In the genomic region with DNA sequence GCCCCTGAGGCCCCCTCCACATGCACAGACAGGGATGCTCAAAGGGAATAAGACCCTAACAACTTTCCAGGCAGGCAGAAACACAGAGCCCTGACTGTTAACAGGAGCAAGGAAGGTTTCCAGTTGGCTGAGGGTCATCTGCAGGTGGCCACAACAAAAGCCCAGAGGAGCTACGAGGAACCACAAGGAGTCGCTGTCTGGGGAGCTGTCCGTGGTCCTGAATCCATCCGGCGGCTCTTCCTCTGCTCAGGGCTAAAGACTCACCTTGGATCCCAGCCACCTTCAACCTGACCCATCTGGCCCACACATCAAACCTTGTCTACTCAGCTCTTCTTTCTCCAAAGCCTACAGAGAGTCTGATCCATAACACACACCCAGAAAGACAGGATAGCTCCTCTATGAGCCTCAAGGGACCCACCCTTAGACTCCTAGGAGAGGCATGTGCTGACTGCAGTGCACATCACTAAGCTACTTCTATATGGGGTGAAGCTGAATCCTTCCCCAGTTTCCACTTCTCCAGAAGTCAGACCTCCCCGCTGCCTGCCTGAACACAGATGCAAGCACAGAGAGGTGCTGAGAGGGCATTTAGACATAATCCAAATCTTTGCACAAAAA, we compare ENCODE assay signal across 1 cellular context.
TF ChIP-seq lines count a peak whose summit lies in the region.

No MANE protein-coding gene starts in this region.

TF ChIP-seq in A549, 52 proteins besides CTCF, POLR2A, EP300 and RAD21 (continued from another document):
- TF ChIP-seq SMC3 (IDR thresholded peaks at IDR 0.05) (peak; percentile 59), RCOR1 (IDR thresholded peaks at IDR 0.05; ENCODE audit: low read depth, low read length) (no peak), E2F6 (IDR thresholded peaks at IDR 0.05; ENCODE audit: borderline replicate concordance, low read depth) (no peak), RARB (CRISPR knock-in tag; IDR thresholded peaks at IDR 0.05) (no peak), CEBPB (IDR thresholded peaks at IDR 0.05) (no peak), FOSL2 (IDR thresholded peaks at IDR 0.05) (no peak), FOSL2 (CRISPR knock-in tag; IDR thresholded peaks at IDR 0.05) (no peak), HOXB5 (CRISPR knock-in tag; IDR thresholded peaks at IDR 0.05) (peak; percentile 79; the same call in 1 of the 2 replicates), FOXS1 (CRISPR knock-in tag; IDR thresholded peaks at IDR 0.05) (0 out of 2 replicates have a peak, but pooled peaks have one; percentile 49), FOSB (CRISPR knock-in tag; IDR thresholded peaks at IDR 0.05) (no peak), RFX5 (IDR thresholded peaks at IDR 0.05) (no peak), GATA3 (IDR thresholded peaks at IDR 0.05; ENCODE audit: borderline replicate concordance) (no peak), HOXB13 (CRISPR knock-in tag; IDR thresholded peaks at IDR 0.05; ENCODE audit: low read depth) (peak; percentile 80), CBX2 (IDR thresholded peaks at IDR 0.05; ENCODE audit: borderline replicate concordance, low read depth) (no peak), EHF (CRISPR knock-in tag; IDR thresholded peaks at IDR 0.05) (no peak), POLR2AphosphoS2 (conservative IDR thresholded peaks at IDR 0.05; ENCODE audit: low read length) (no peak), ESRRA (IDR thresholded peaks at IDR 0.05; ENCODE audit: borderline replicate concordance, low read length) (no peak), ZNF302 (CRISPR knock-in tag; IDR thresholded peaks at IDR 0.05) (no peak), HOXA7 (CRISPR knock-in tag; IDR thresholded peaks at IDR 0.05) (no peak), BHLHE40 (IDR thresholded peaks at IDR 0.05; ENCODE audit: low read depth, low read length) (no peak), NR3C1 (IDR thresholded peaks at IDR 0.05) (no peak)
- TF ChIP-seq, protein P1, sequence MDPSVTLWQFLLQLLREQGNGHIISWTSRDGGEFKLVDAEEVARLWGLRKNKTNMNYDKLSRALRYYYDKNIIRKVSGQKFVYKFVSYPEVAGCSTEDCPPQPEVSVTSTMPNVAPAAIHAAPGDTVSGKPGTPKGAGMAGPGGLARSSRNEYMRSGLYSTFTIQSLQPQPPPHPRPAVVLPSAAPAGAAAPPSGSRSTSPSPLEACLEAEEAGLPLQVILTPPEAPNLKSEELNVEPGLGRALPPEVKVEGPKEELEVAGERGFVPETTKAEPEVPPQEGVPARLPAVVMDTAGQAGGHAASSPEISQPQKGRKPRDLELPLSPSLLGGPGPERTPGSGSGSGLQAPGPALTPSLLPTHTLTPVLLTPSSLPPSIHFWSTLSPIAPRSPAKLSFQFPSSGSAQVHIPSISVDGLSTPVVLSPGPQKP (IDR thresholded peaks at IDR 0.05; ENCODE audit: low read depth, low read length): no peak
